Comparison of ENCODE assay signal across 3 cellular contexts in the genomic region with DNA sequence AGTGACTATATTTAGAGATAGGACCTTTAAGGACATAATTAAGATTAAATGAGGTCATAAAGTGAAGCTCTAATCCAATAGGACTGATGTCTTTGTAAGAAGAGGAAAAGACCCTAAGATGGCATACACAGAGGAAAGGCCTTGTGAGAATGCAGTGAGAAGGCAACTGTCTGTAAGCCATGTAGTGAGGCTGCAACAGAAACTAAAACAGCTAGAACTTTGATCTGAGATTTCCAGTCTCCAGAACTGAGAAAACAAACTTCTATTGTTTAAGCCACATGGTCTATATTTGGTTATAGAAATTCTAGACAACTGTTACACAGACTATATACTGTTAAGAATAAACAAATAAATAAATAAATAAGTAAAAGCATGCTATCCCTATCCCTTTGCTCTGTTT.
"Had no signal": no experiment of that assay in that cellular context is flagged by ENCODE, and none has a peak within 500 bp of the region (broad histone marks: within the 10 kb centered on the region; RNA-seq: fewer than 3 reads in every experiment).

No MANE protein-coding gene starts in this region.

- DNase-seq: GDM1, GF-D8 had no signal

- H3K4me3 ChIP-seq: GM12878 had no signal

- ATAC-seq: GM12878 had no signal
